In genomic region chr1:114346480-114347029, GRCh38 we compare ENCODE assay signal across 1 cellular context.
TF ChIP-seq lines count a peak whose summit lies in the region.

No MANE protein-coding gene starts in this region.

TF ChIP-seq in neural cell, 6 proteins besides CTCF, POLR2A, EP300 and RAD21 (continued from another document):
- TF ChIP-seq, protein P1, sequence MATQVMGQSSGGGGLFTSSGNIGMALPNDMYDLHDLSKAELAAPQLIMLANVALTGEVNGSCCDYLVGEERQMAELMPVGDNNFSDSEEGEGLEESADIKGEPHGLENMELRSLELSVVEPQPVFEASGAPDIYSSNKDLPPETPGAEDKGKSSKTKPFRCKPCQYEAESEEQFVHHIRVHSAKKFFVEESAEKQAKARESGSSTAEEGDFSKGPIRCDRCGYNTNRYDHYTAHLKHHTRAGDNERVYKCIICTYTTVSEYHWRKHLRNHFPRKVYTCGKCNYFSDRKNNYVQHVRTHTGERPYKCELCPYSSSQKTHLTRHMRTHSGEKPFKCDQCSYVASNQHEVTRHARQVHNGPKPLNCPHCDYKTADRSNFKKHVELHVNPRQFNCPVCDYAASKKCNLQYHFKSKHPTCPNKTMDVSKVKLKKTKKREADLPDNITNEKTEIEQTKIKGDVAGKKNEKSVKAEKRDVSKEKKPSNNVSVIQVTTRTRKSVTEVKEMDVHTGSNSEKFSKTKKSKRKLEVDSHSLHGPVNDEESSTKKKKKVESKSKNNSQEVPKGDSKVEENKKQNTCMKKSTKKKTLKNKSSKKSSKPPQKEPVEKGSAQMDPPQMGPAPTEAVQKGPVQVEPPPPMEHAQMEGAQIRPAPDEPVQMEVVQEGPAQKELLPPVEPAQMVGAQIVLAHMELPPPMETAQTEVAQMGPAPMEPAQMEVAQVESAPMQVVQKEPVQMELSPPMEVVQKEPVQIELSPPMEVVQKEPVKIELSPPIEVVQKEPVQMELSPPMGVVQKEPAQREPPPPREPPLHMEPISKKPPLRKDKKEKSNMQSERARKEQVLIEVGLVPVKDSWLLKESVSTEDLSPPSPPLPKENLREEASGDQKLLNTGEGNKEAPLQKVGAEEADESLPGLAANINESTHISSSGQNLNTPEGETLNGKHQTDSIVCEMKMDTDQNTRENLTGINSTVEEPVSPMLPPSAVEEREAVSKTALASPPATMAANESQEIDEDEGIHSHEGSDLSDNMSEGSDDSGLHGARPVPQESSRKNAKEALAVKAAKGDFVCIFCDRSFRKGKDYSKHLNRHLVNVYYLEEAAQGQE (IDR thresholded peaks at IDR 0.05; ENCODE audit: borderline replicate concordance) = no peak
- TF ChIP-seq SMC3 (conservative IDR thresholded peaks at IDR 0.05; ENCODE audit: poor library complexity) (peak; percentile 96), MXI1 (conservative IDR thresholded peaks at IDR 0.05; ENCODE audit: poor library complexity, severe bottlenecking) (peak; percentile 63), EZH2 (IDR thresholded peaks at IDR 0.05; ENCODE audit: borderline replicate concordance, insufficient read depth, low read length, poor library complexity, severe bottlenecking) (no peak)
